27 cellular contexts compared by ENCODE assay signal in genomic region chr6:43445576-43445975, GRCh38. TPM values are rescaled to one million over a fixed set of nuclear protein-coding genes. Genes with fewer than 3 reads are reported as not detected.
"Had no signal": no experiment of that assay in that cellular context is flagged by ENCODE, and none has a peak within 500 bp of the region (broad histone marks: within the 10 kb centered on the region; RNA-seq: fewer than 3 reads in every experiment).

No MANE protein-coding gene starts in this region.

- H3K27ac Mint-ChIP-seq: activated CD4-positive, alpha-beta memory T cell treated with anti-CD3 and anti-CD28 coated beads for 36 hours; activated CD4-positive, alpha-beta T cell treated with anti-CD3 and anti-CD28 coated beads, Interleukin-2, amount 10 ng/mL, durations not matched to agents 24 days and 14 days; activated naive CD4-positive, alpha-beta T cell treated with anti-CD3 and anti-CD28 coated beads for 36 hours; activated naive CD8-positive, alpha-beta T cell treated with anti-CD3 and anti-CD28 coated beads, Interleukin-2, amount 10 ng/mL, durations not matched to agents 7 days and 5 days had no signal

- H3K9me3 ChIP-seq: breast epithelium, MG63, SJSA1 had no signal

- H3K4me3 Mint-ChIP-seq: activated CD4-positive, alpha-beta memory T cell treated with anti-CD3 and anti-CD28 coated beads for 36 hours; activated CD4-positive, alpha-beta T cell treated with anti-CD3 and anti-CD28 coated beads, Interleukin-2, amount 10 ng/mL, durations not matched to agents 24 days and 14 days; activated naive CD4-positive, alpha-beta T cell treated with anti-CD3 and anti-CD28 coated beads for 36 hours; activated naive CD8-positive, alpha-beta T cell treated with anti-CD3 and anti-CD28 coated beads, Interleukin-2, amount 10 ng/mL, durations not matched to agents 7 days and 5 days; activated T-cell treated with anti-CD3 and anti-CD28 coated beads, Interleukin-2, amount 50 U/mL, for 4 hours had no signal

- ATAC-seq: activated CD4-positive, CD25-positive, alpha-beta regulatory T cell treated with anti-CD3 and anti-CD28 coated beads, Interleukin-2, amount 50 U/mL, for 24 hours; activated T-cell treated with anti-CD3 and anti-CD28 coated beads, Interleukin-2, amount 50 U/mL, for 4 hours; SK-N-SH treated with all-trans-retinoic acid at 6 μM for 48 hours had no signal

- H3K9me3 Mint-ChIP-seq: activated CD4-positive, alpha-beta memory T cell treated with anti-CD3 and anti-CD28 coated beads for 36 hours; activated CD4-positive, alpha-beta T cell treated with anti-CD3 and anti-CD28 coated beads, Interleukin-2, amount 10 ng/mL, durations not matched to agents 24 days and 14 days; activated naive CD4-positive, alpha-beta T cell treated with anti-CD3 and anti-CD28 coated beads for 36 hours; activated naive CD8-positive, alpha-beta T cell treated with anti-CD3 and anti-CD28 coated beads, Interleukin-2, amount 10 ng/mL, durations not matched to agents 7 days and 5 days; activated T-cell treated with anti-CD3 and anti-CD28 coated beads, Interleukin-2, amount 50 U/mL, for 4 hours had no signal

- H3K36me3 ChIP-seq: breast epithelium, MG63 had no signal

- H3K4me3 ChIP-seq: breast epithelium, MG63, SJSA1 had no signal

- H3K4me1 ChIP-seq: breast epithelium, SJSA1 had no signal

- H3K27me3 Mint-ChIP-seq: activated CD4-positive, alpha-beta memory T cell treated with anti-CD3 and anti-CD28 coated beads for 36 hours; activated CD4-positive, alpha-beta T cell treated with anti-CD3 and anti-CD28 coated beads, Interleukin-2, amount 10 ng/mL, durations not matched to agents 24 days and 14 days; activated naive CD8-positive, alpha-beta T cell treated with anti-CD3 and anti-CD28 coated beads, Interleukin-2, amount 10 ng/mL, durations not matched to agents 7 days and 5 days had no signal

- H3K27ac ChIP-seq: breast epithelium, SJSA1 had no signal

- DNase-seq: activated CD4-positive, alpha-beta memory T cell treated with anti-CD3 and anti-CD28 coated beads for 36 hours; activated CD4-positive, alpha-beta T cell treated with anti-CD3 and anti-CD28 coated beads, Interleukin-2, amount 10 ng/mL, durations not matched to agents 24 days and 14 days; activated CD8-positive, alpha-beta memory T cell treated with anti-CD3 and anti-CD28 coated beads for 24 hours; activated effector memory CD4-positive, alpha-beta T cell treated with anti-CD3 and anti-CD28 coated beads, Interleukin-2, amount 50 U/mL, for 16 hours; activated naive CD4-positive, alpha-beta T cell treated with anti-CD3 and anti-CD28 coated beads for 36 hours; activated naive CD8-positive, alpha-beta T cell treated with anti-CD3 and anti-CD28 coated beads, Interleukin-2, amount 10 ng/mL, durations not matched to agents 7 days and 5 days; activated T-cell treated with anti-CD3 and anti-CD28 coated beads, Interleukin-2, amount 50 U/mL, for 4 hours; caudate nucleus; MG63; MV-4-11; NCI-H1092 treated with DMSO at 0.1 percent for 48 hours; NCI-H1417 treated with DMSO at 0.1 percent for 48 hours; NCI-H1694; NCI-H2029; NCI-H345; NCI-H510A; NCI-H526 treated with DMSO at 0.1 percent for 48 hours; NCI-H82; Right ventricle myocardium superior; RPMI8226; SW 1271 had no signal

- H3K4me1 Mint-ChIP-seq: activated CD4-positive, alpha-beta T cell treated with anti-CD3 and anti-CD28 coated beads, Interleukin-2, amount 10 ng/mL, durations not matched to agents 24 days and 14 days; activated naive CD8-positive, alpha-beta T cell treated with anti-CD3 and anti-CD28 coated beads, Interleukin-2, amount 10 ng/mL, durations not matched to agents 7 days and 5 days had no signal

- H3K27me3 ChIP-seq: breast epithelium, MG63, SJSA1 had no signal

RNA-seq across cellular contexts. Expression of gene DLK2, which starts 9.8 kb away (rescaled TPM):
- total RNA-seq: aorta, OCI-LY7 had no signal
- polyA plus RNA-seq: aorta had no signal
